In the genomic region with DNA sequence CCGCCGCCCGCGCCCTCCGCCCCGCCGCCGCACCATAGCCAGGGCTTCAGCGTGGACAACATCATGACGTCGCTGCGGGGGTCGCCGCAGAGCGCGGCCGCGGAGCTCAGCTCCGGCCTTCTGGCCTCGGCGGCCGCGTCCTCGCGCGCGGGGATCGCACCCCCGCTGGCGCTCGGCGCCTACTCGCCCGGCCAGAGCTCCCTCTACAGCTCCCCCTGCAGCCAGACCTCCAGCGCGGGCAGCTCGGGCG, we compare ENCODE assay signal across 11 cellular contexts. TPM values are rescaled to one million over a fixed set of nuclear protein-coding genes. Genes with fewer than 3 reads are reported as not detected.
DNase-seq lines count a peak whose midpoint lies in the region; ATAC-seq and TF ChIP-seq lines count a peak whose summit lies in the region.
"Had no signal": no experiment of that assay in that cellular context is flagged by ENCODE, and none has a peak within 500 bp of the region (broad histone marks: within the 10 kb centered on the region; RNA-seq: fewer than 3 reads in every experiment).

No MANE protein-coding gene starts in this region.

- POLR2A ChIA-PET in AG04450 (lab: Yijun Ruan, JAX): interaction anchor here (1.1 kb wide), 1 partner anchor 20 kb away, joined by 3 read pairs; no protein-coding TSS in a partner anchor

- no peaks in the 10 kb centered on the region for H3K36me3 ChIP-seq in GM23248 (ENCODE audit: low read depth)

- in situ Hi-C loops in GM23248 (cut with MboI): no loop called here
- in situ Hi-C loops in astrocyte of the cerebellum (cut with HindIII; ENCODE audit: low sequenced_read_pairs): no loop called here

- peak overlapping the region; percentile 89 for H3K4me2 ChIP-seq in GM23248 (ENCODE audit: unreplicated experiment)
- H3K4me2 ChIP-seq: KMS-11 had no signal

- H3F3A ChIP-seq in GM23248 (ENCODE audit: insufficient read depth): peaks cover 13% of the 10 kb centered on the region

- no peak for DNase-seq in AG04450 (ENCODE audit: low read depth, low spot score)
- DNase-seq in GM23248: peak; percentile 72
- DNase-seq in astrocyte of the cerebellum (ENCODE audit: low read depth): no peak
- DNase-seq in lung microvascular endothelial cell (ENCODE audit: low read depth in 2 of 2): peak; percentile 66 to 78
- no peak for DNase-seq in activated gamma-delta T cell treated with Interleukin-2 at 50 U/mL for 16 hours
- no peak for DNase-seq in NCI-H526 treated with DMSO at 0.1 percent for 48 hours (lab: John Stamatoyannopoulos, UW)
- DNase-seq: activated CD4-positive, alpha-beta T cell treated with anti-CD3 and anti-CD28 coated beads, Interleukin-2, amount 50 U/mL, for 1 hour; stimulated activated CD4-positive, alpha-beta T cell treated with anti-CD3 and anti-CD28 coated beads, Interleukin-4, amount 100 ng/mL, for 24 hours had no signal

- H3K9ac ChIP-seq in GM23248: peak overlapping the region; percentile 75
- H3K9ac ChIP-seq: KMS-11 had no signal

- no peaks in the 10 kb centered on the region for H3K9me2 ChIP-seq in GM23248 (ENCODE audit: insufficient read depth)

- TF ChIP-seq CTCF in AG04450 (IDR thresholded peaks at IDR 0.05; ENCODE audit: low read depth, low read length) (peak; percentile 29; the same call in 1 of the 2 replicates), astrocyte of the cerebellum (IDR thresholded peaks at IDR 0.05; ENCODE audit: low read depth, low read length, missing control alignments) (no peak)

- H4K20me1 ChIP-seq in GM23248 (ENCODE audit: insufficient read depth): no peaks in the 10 kb centered on the region

- 0 to 15% methylated on average over 7 to 15 of the region's 38 CpGs for WGBS in GM23248 (ENCODE audit: low coverage in 1 of 2, low lambda C conversion rate in 2 of 2, missing lambda C conversion rate in 2 of 2), 2 experiments

- peak overlapping the region; percentile 75 for H3K4me3 ChIP-seq in AG04450 (ENCODE audit: low read depth, low read length)
- peak overlapping the region; percentile 80 for H3K4me3 ChIP-seq in GM23248
- peak overlapping the region; percentile 54 for H3K4me3 ChIP-seq in astrocyte of the cerebellum (ENCODE audit: low read depth, low read length)

- H3K27me3 ChIP-seq in AG04450 (ENCODE audit: control insufficient read depth, insufficient read depth, low read length): peaks cover 33% of the 10 kb centered on the region
- peaks cover 29% of the 10 kb centered on the region for H3K27me3 ChIP-seq in GM23248 (replicated peaks; ENCODE audit: insufficient read depth)

- CTCF ChIA-PET in AG04450 (lab: Charles Lee): interaction anchor here (0.6 to 1.2 kb wide), 10 partner anchors 14 to 1193 kb away, joined by 3 to 5 read pairs (median 4); no protein-coding TSS in a partner anchor

- peaks cover 6% of the 10 kb centered on the region; the same call in 1 of the 2 replicates for H3K4me1 ChIP-seq in GM23248 (ENCODE audit: insufficient read depth)

- H3K9me3 ChIP-seq in AG04450 (ENCODE audit: control insufficient read depth, insufficient read depth, low read length): peaks cover 11% of the 10 kb centered on the region
- H3K9me3 ChIP-seq in GM23248 (ENCODE audit: low read depth): no peaks in the 10 kb centered on the region

- no peak for ATAC-seq in esophagus mucosa
- ATAC-seq in GM19328 (IDR thresholded peaks at IDR 0.05; ENCODE audit: unreplicated experiment): no peak

- no peak overlapping the region for H3K27ac ChIP-seq in AG04450 (ENCODE audit: low read depth, low read length)
- H3K27ac ChIP-seq in GM23248: peak overlapping the region; percentile 56
- H3K27ac ChIP-seq: KMS-11 had no signal

- peak overlapping the region; percentile 70; the same call in 1 of the 2 replicates for H2AFZ ChIP-seq in GM23248

- peaks cover 42% of the 10 kb centered on the region for H3K79me2 ChIP-seq in GM23248 (ENCODE audit: insufficient read depth)

RNA-seq across cellular contexts. Expression of a gene that starts 1.5 kb away (rescaled TPM):
- 3.0 and 3.7 TPM in 2 replicates for polyA plus RNA-seq in AG04450 (2011; rRNA removed)
- 2.5 and 2.8 TPM in 2 replicates for polyA minus RNA-seq in AG04450 (2011; rRNA and poly(A)+ RNA removed)
- total RNA-seq in GM23248 (2014; rRNA removed; shearing (Covaris generic)): 11.1 and 13.2 TPM in 2 replicates
- 3.3 and 3.5 TPM in 2 replicates for polyA plus RNA-seq in GM23248 (2016; fragmentation: Nextera tagmentation; extraction: Ambion mirVana)
- total RNA-seq in lung microvascular endothelial cell: 3.1 and 5.8 TPM in 2 replicates
- total RNA-seq in esophagus mucosa: 6.5 TPM

Comparison
In these comparisons a context has a peak if more than half of its experiments do, and no peak if none do; other contexts are left out.
1. DNase-seq: peak in GM23248 (single experiment) and lung microvascular endothelial cell (2 of 2); none in AG04450 (single experiment), astrocyte of the cerebellum (single experiment), activated gamma-delta T cell treated with Interleukin-2 at 50 U/mL for 16 hours (single experiment) and NCI-H526 treated with DMSO at 0.1 percent for 48 hours (single experiment).
2. Peak in every context shown above with its lines, with median percentiles within 50 percentile points of each other: H3K4me3 ChIP-seq.